4 cellular contexts compared by ENCODE assay signal in the genomic region with DNA sequence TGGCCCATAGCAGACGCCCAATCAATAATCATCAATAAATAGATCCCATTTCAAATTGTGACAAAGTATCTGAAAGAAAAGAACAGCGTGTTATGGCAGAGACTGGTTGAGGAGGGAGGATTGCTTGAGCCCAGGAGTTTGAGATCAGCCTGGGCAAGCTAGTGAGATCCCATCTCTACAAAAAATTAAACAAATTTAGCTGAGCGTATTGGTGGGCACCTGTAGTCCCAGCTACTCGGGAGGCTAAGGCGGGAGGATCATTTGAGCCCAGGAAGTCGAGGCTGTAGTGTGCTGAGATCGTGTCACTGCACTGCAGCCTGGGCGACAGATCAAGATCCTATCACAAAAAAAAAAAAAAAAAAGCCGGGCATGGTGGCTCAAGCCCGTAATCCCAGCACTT.
A peak's percentile ranks its signal among the peaks of the same experiment; 100 is the strongest.
TF ChIP-seq lines count a peak whose summit lies in the region.

No MANE protein-coding gene starts in this region.

TF ChIP-seq in HEK293, 187 proteins besides CTCF, POLR2A, EP300 and RAD21 (continues in another document):
- no peak for TF ChIP-seq AEBP2 (tag by site-specific recombination; IDR thresholded peaks at IDR 0.05; ENCODE audit: borderline replicate concordance)
- TF ChIP-seq, protein P1, sequence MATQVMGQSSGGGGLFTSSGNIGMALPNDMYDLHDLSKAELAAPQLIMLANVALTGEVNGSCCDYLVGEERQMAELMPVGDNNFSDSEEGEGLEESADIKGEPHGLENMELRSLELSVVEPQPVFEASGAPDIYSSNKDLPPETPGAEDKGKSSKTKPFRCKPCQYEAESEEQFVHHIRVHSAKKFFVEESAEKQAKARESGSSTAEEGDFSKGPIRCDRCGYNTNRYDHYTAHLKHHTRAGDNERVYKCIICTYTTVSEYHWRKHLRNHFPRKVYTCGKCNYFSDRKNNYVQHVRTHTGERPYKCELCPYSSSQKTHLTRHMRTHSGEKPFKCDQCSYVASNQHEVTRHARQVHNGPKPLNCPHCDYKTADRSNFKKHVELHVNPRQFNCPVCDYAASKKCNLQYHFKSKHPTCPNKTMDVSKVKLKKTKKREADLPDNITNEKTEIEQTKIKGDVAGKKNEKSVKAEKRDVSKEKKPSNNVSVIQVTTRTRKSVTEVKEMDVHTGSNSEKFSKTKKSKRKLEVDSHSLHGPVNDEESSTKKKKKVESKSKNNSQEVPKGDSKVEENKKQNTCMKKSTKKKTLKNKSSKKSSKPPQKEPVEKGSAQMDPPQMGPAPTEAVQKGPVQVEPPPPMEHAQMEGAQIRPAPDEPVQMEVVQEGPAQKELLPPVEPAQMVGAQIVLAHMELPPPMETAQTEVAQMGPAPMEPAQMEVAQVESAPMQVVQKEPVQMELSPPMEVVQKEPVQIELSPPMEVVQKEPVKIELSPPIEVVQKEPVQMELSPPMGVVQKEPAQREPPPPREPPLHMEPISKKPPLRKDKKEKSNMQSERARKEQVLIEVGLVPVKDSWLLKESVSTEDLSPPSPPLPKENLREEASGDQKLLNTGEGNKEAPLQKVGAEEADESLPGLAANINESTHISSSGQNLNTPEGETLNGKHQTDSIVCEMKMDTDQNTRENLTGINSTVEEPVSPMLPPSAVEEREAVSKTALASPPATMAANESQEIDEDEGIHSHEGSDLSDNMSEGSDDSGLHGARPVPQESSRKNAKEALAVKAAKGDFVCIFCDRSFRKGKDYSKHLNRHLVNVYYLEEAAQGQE (tag by site-specific recombination; IDR thresholded peaks at IDR 0.05): no peak
- TF ChIP-seq GLIS2 (tag by site-specific recombination; IDR thresholded peaks at IDR 0.05): no peak
- TF ChIP-seq ZBTB6 (tag by site-specific recombination; IDR thresholded peaks at IDR 0.05): no peak

TF ChIP-seq in WTC11, 78 proteins besides CTCF, POLR2A, EP300 and RAD21:
- TF ChIP-seq ESRRA (CRISPR knock-in tag; IDR thresholded peaks at IDR 0.05; ENCODE audit: borderline replicate concordance): no peak
- TF ChIP-seq, protein P2, sequence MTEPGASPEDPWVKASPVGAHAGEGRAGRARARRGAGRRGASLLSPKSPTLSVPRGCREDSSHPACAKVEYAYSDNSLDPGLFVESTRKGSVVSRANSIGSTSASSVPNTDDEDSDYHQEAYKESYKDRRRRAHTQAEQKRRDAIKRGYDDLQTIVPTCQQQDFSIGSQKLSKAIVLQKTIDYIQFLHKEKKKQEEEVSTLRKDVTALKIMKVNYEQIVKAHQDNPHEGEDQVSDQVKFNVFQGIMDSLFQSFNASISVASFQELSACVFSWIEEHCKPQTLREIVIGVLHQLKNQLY (CRISPR knock-in tag; IDR thresholded peaks at IDR 0.05): no peak
- TF ChIP-seq ZNF121 (CRISPR knock-in tag; IDR thresholded peaks at IDR 0.05): peak; percentile 71; the same call in 1 of the 2 replicates
- TF ChIP-seq ZBTB21 (CRISPR knock-in tag; IDR thresholded peaks at IDR 0.05; ENCODE audit: borderline replicate concordance): no peak
- TF ChIP-seq, protein P3, sequence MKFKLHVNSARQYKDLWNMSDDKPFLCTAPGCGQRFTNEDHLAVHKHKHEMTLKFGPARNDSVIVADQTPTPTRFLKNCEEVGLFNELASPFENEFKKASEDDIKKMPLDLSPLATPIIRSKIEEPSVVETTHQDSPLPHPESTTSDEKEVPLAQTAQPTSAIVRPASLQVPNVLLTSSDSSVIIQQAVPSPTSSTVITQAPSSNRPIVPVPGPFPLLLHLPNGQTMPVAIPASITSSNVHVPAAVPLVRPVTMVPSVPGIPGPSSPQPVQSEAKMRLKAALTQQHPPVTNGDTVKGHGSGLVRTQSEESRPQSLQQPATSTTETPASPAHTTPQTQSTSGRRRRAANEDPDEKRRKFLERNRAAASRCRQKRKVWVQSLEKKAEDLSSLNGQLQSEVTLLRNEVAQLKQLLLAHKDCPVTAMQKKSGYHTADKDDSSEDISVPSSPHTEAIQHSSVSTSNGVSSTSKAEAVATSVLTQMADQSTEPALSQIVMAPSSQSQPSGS (CRISPR knock-in tag; IDR thresholded peaks at IDR 0.05; ENCODE audit: borderline replicate concordance, low read depth): no peak
- TF ChIP-seq OVOL2 (CRISPR knock-in tag; IDR thresholded peaks at IDR 0.05; ENCODE audit: borderline replicate concordance): no peak
- TF ChIP-seq CREM (CRISPR knock-in tag; IDR thresholded peaks at IDR 0.05): no peak

TF ChIP-seq in K562, 482 proteins besides CTCF, POLR2A, EP300 and RAD21:
- 0 out of 2 replicates have a peak, but pooled peaks have one; percentile 31 for TF ChIP-seq ZNF384 (IDR thresholded peaks at IDR 0.05; ENCODE audit: low read depth, low read length)
- TF ChIP-seq TBP (optimal IDR thresholded peaks at IDR 0.05; ENCODE audit: low read depth, low read length): no peak
- peak; percentile 92 for TF ChIP-seq ZNF121 (CRISPR knock-in tag; conservative IDR thresholded peaks at IDR 0.05)

TF ChIP-seq in H1, 55 proteins besides CTCF, POLR2A, EP300 and RAD21:
- TF ChIP-seq CTBP2 (IDR thresholded peaks at IDR 0.05; ENCODE audit: borderline replicate concordance, insufficient read depth, insufficient read length, low read length): no peak
- 0 out of 2 replicates have a peak, but pooled peaks have one; percentile 28 for TF ChIP-seq KDM1A (IDR thresholded peaks at IDR 0.05; ENCODE audit: borderline replicate concordance, low read length)
